Comparison of ENCODE assay signal across 21 cellular contexts in the genomic region with DNA sequence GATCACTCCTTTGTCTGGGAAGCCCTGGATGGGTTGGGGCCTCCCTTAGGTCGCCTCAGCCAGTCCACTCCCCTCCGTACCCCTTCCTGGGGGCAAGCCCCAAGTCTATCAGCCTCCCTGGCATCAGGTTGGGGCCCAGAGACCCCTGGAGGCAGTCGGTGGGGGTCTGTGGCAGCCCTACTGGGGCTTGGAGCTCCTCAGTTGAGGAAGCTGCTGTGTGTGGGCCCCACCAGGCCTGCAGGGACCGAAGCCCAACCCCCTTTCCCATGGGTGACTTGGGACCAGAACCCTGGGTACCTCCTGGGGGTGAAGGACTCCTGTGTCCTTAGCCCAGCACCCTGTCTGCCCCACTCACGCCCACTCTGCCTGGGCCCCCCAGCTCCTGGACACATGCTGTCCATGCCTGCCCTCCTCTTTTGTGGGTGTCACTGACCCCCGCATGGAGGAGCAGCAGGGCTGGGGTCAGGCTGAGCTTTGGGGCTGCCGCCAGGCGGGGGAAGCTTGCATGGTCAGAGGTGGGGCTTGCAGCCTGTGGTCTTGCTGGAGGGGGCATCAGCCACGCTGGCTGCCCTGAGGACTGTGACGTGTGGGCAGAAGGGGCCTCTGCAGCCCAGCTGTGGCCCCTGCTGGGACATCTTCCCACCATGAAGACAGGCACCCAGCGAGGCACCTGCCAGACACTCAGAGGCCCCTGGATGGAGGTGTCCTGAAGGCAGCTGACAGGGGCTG. TPM values are rescaled to one million over a fixed set of nuclear protein-coding genes. Genes with fewer than 3 reads are reported as not detected.
DNase-seq lines count a peak whose midpoint lies in the region; ATAC-seq, FAIRE-seq and TF ChIP-seq lines count a peak whose summit lies in the region.
"Had no signal": no experiment of that assay in that cellular context is flagged by ENCODE, and none has a peak within 500 bp of the region (broad histone marks: within the 10 kb centered on the region; RNA-seq: fewer than 3 reads in every experiment).

No MANE protein-coding gene starts in this region.

- H3K27me3 ChIP-seq in H7 (ENCODE audit: control insufficient read depth, insufficient read depth, low read length) (no peaks in the 10 kb centered on the region), K562 (ENCODE audit: control insufficient read depth in 2 of 2, insufficient read depth in 2 of 2, low read length in 2 of 2) (no peaks in the 10 kb centered on the region)
- H3K27me3 ChIP-seq: pancreas had no signal

- peak; percentile 49 for TF ChIP-seq POLR2A in K562 (conservative IDR thresholded peaks at IDR 0.05)

- no TSS peak for BruUV-seq in K562 (replicated peaks; lab: Mats Ljungman, UMichigan)

- peaks cover 4% of the 10 kb centered on the region for H3K36me3 Mint-ChIP-seq in mesothelial cell of epicardium
- H3K36me3 Mint-ChIP-seq: activated naive CD4-positive, alpha-beta T cell treated with anti-CD3 and anti-CD28 coated beads, Interleukin-2, amount 50 U/mL, for 72 hours; stimulated activated memory B cell treated with anti-CD40 and anti-IgM and Interleukin-4, amounts not matched to agents 10 μg/mL and 1 μg/mL and 100 μg/mL, for 72 hours had no signal

- no peak for TF ChIP-seq RAD21 in K562 (CRISPR knock-in tag; conservative IDR thresholded peaks at IDR 0.05 in 1 of 2, IDR thresholded peaks at IDR 0.05 in 1 of 2)

- TF ChIP-seq CTCF in K562 (IDR thresholded peaks at IDR 0.05 in 2 of 3, conservative IDR thresholded peaks at IDR 0.05 in 1 of 3; ENCODE audit: insufficient read depth in 2 of 3, low read depth in 1 of 3, low read length in 3 of 3) (no peak), mesothelial cell of epicardium (IDR thresholded peaks at IDR 0.05; ENCODE audit: unreplicated experiment) (no peak)

- H2AFZ ChIP-seq in K562 (ENCODE audit: low read depth, low read length), result no peak overlapping the region

- H3K4me1 ChIP-seq in K562 (replicated peaks in 1 of 2; ENCODE audit: control insufficient read depth in 2 of 2, insufficient read depth in 2 of 2, low read length in 2 of 2), result peaks cover 14 to 97% of the 10 kb centered on the region in 2 experiments

- H3K9ac ChIP-seq in K562 (ENCODE audit: insufficient read depth in 1 of 2, low read depth in 2 of 2, low read length in 2 of 2), result peak overlapping the region in 1 of 2 experiments; percentile 28; a peak in 1 of 4 replicates
- H3K9ac ChIP-seq: KMS-11 had no signal

- peak overlapping the region; percentile 26 for H3K4me3 Mint-ChIP-seq in mesothelial cell of epicardium
- H3K4me3 Mint-ChIP-seq: activated T-cell treated with anti-CD3 and anti-CD28 coated beads, Interleukin-2, amount 50 U/mL, for 72 hours; CD14-positive monocyte; effector memory CD8-positive, alpha-beta T cell; stimulated activated memory B cell treated with anti-CD40 and anti-IgM and Interleukin-4, amounts not matched to agents 10 μg/mL and 1 μg/mL and 100 μg/mL, for 72 hours had no signal

- peaks cover 26% of the 10 kb centered on the region for H3K4me1 Mint-ChIP-seq in mesothelial cell of epicardium
- H3K4me1 Mint-ChIP-seq: stimulated activated memory B cell treated with anti-CD40 and anti-IgM and Interleukin-4, amounts not matched to agents 10 μg/mL and 1 μg/mL and 100 μg/mL, for 72 hours had no signal

- 76% methylated on average over 7 of the region's 11 CpGs for WGBS in K562 (ENCODE audit: insufficient coverage, low coverage, missing lambda C conversion rate)

- peaks cover 5% of the 10 kb centered on the region for H3K9me1 ChIP-seq in K562 (ENCODE audit: control insufficient read depth, insufficient read depth, low read length)

- CTCF ChIA-PET in K562 (lab: Yijun Ruan, JAX; ENCODE audit: low intra/inter-chr PET ratio), result no interaction called here

- H3K27ac ChIP-seq in K562 (ENCODE audit: extremely low read depth, low read depth, low read length), result no peak overlapping the region
- H3K27ac ChIP-seq: KMS-11, pancreas had no signal

- H3K9me3 Mint-ChIP-seq in mesothelial cell of epicardium, result no peaks in the 10 kb centered on the region
- H3K9me3 Mint-ChIP-seq: activated naive CD4-positive, alpha-beta T cell treated with anti-CD3 and anti-CD28 coated beads, Interleukin-2, amount 50 U/mL, for 72 hours; activated T-cell treated with anti-CD3 and anti-CD28 coated beads, Interleukin-2, amount 50 U/mL, for 72 hours; effector memory CD8-positive, alpha-beta T cell; stimulated activated memory B cell treated with anti-CD40 and anti-IgM and Interleukin-4, amounts not matched to agents 10 μg/mL and 1 μg/mL and 100 μg/mL, for 72 hours had no signal

- intact Hi-C loops in K562 (cut with micrococcal nuclease), result no loop called here

- TF ChIP-seq EP300 in K562 (IDR thresholded peaks at IDR 0.05; ENCODE audit: low read length), result no peak

- peaks cover 17% of the 10 kb centered on the region for H4K20me1 ChIP-seq in K562 (replicated peaks; ENCODE audit: control insufficient read depth, insufficient read depth, low read length)

- no peak overlapping the region for H3K4me2 ChIP-seq in K562 (ENCODE audit: insufficient read depth, low read length)
- H3K4me2 ChIP-seq: KMS-11 had no signal

- DNase-seq in H7 (peak; percentile 84), K562 (ENCODE audit: extremely low read depth in 1 of 4, low spot score in 3 of 4) (no peak), mesothelial cell of epicardium (ENCODE audit: low spot score in 2 of 2, unreplicated experiment in 2 of 2) (no peak), ACHN (no peak), NAMALWA (ENCODE audit: low spot score) (no peak)
- DNase-seq: activated CD4-positive, CD25-positive, alpha-beta regulatory T cell treated with anti-CD3 and anti-CD28 coated beads, Interleukin-2, amount 50 U/mL, for 72 hours; activated CD8-positive, alpha-beta memory T cell treated with anti-CD3 and anti-CD28 coated beads for 24 hours; activated T-cell treated with anti-CD3 and anti-CD28 coated beads, Interleukin-2, amount 50 U/mL, for 72 hours; DMS 273 treated with DMSO at 0.1 percent for 48 hours; effector memory CD8-positive, alpha-beta T cell; GDM1; MV-4-11; NCI-H2029; NCI-H345; pancreas had no signal

- POLR2A ChIA-PET in K562 (lab: Yijun Ruan, JAX), result interaction anchor here (1.0 kb wide), 1 partner anchor 9 kb away, joined by 3 read pairs; no protein-coding TSS in a partner anchor

- ATAC-seq in K562 (no peak), GM18868 (IDR thresholded peaks at IDR 0.05; ENCODE audit: unreplicated experiment) (no peak)
- ATAC-seq: activated naive CD4-positive, alpha-beta T cell treated with anti-CD3 and anti-CD28 coated beads, Interleukin-2, amount 50 U/mL, for 72 hours; activated T-cell treated with anti-CD3 and anti-CD28 coated beads, Interleukin-2, amount 50 U/mL, for 72 hours; effector memory CD8-positive, alpha-beta T cell; pancreas; sciatic nerve; stimulated activated memory B cell treated with anti-CD40 and anti-IgM and Interleukin-4, amounts not matched to agents 10 μg/mL and 1 μg/mL and 100 μg/mL, for 72 hours had no signal

- in situ Hi-C loops in K562 (cut with MboI) (no loop called here), ACHN (cut with HindIII; ENCODE audit: low pct_ligation_motif_present, low pct_unique_long_range_greater_than_20kb, low sequenced_read_pairs) (no loop called here)

- H3K9me3 ChIP-seq in K562 (replicated peaks; ENCODE audit: control insufficient read depth, insufficient read depth, low read depth, low read length), result no peaks in the 10 kb centered on the region
- H3K9me3 ChIP-seq: pancreas had no signal

- H3K27ac Mint-ChIP-seq in mesothelial cell of epicardium, result peak overlapping the region; percentile 77
- H3K27ac Mint-ChIP-seq: activated naive CD4-positive, alpha-beta T cell treated with anti-CD3 and anti-CD28 coated beads, Interleukin-2, amount 50 U/mL, for 72 hours; activated T-cell treated with anti-CD3 and anti-CD28 coated beads, Interleukin-2, amount 50 U/mL, for 72 hours; stimulated activated memory B cell treated with anti-CD40 and anti-IgM and Interleukin-4, amounts not matched to agents 10 μg/mL and 1 μg/mL and 100 μg/mL, for 72 hours had no signal

- H3K27me3 Mint-ChIP-seq in mesothelial cell of epicardium (ENCODE audit: low read depth), result no peaks in the 10 kb centered on the region
- H3K27me3 Mint-ChIP-seq: effector memory CD8-positive, alpha-beta T cell had no signal

- no peaks in the 10 kb centered on the region for H3K79me2 ChIP-seq in K562 (ENCODE audit: control insufficient read depth, insufficient read depth, low read length)

- no peak for FAIRE-seq in K562 (lab: Jason Lieb, UNC)
- FAIRE-seq: pancreas had no signal

- H3K4me3 ChIP-seq in H7 (ENCODE audit: insufficient read depth, low read depth, low read length) (no peak overlapping the region), K562 (no peak overlapping the region)
- H3K4me3 ChIP-seq: pancreas had no signal

- H3K36me3 ChIP-seq in H7 (replicated peaks; ENCODE audit: control insufficient read depth, insufficient read depth, low read length), result no peaks in the 10 kb centered on the region
- H3K36me3 ChIP-seq in K562 (ENCODE audit: control insufficient read depth, insufficient read depth, low read length), result peaks cover 5% of the 10 kb centered on the region; the same call in 1 of the 3 replicates

RNA-seq across cellular contexts. Expression of a gene that starts 20.9 kb away (rescaled TPM):
- 101 and 117 TPM in 2 replicates for total RNA-seq in H7 (2014; rRNA removed; shearing (Covaris generic))
- 19.4 and 74.3 TPM in 2 replicates for total RNA-seq in K562 (2011; cell fraction: chromatin; rRNA removed; ENCODE audit: low replicate concordance)
- total RNA-seq in K562 (2011; cell fraction: nucleolus; rRNA removed), result 78.6 and 92.9 TPM in 2 replicates
- 32.7 and 41.1 TPM in 2 replicates for total RNA-seq in K562 (2011; cell fraction: nucleoplasm; rRNA removed)
- total RNA-seq in K562 (2014; rRNA removed) (23.1 and 40.5 TPM in 2 replicates), K562 (2014; rRNA removed; fragmentation: Illumina TruSeq; extraction: Trizol) (2.3 and 3.8 TPM in 2 replicates), K562 (2015; rRNA removed; fragmentation: Illumina TruSeq; extraction: Trizol) (15.7 and 16.7 TPM in 2 replicates), K562 (2021) (27.6 and 28.3 TPM in 2 replicates), mesothelial cell of epicardium (94.1 to 98.8 TPM (median 96.6 TPM) in 3 replicates)
- polyA plus RNA-seq in K562 (2011; rRNA removed) (21.5 and 42.1 TPM in 2 replicates), K562 (2014; fragmentation: Illumina TruSeq; extraction: Trizol) (5.6 and 19.8 TPM in 2 replicates), K562 (2014; fragmentation: Nextera tagmentation; extraction: Ambion mirVana) (1 to 10 TPM in 1 of 2 experiments, under 1 TPM in 1; 0.07 to 2.4 TPM), K562 (2014; rRNA removed) (31.0 and 33.0 TPM in 2 replicates)
- 46.2 and 103 TPM in 2 replicates for polyA plus RNA-seq in K562 (2011; cell fraction: cytosol; rRNA removed)
- 108 and 187 TPM in 2 replicates for polyA plus RNA-seq in K562 (2011; cell fraction: nucleus; rRNA removed)
- 26.1 and 35.7 TPM in 2 replicates for polyA plus RNA-seq in K562 (2012)
- polyA minus RNA-seq in K562 (2011; rRNA and poly(A)+ RNA removed), result 6.9 and 10.4 TPM in 2 replicates
- polyA minus RNA-seq in K562 (2011; cell fraction: cytosol; rRNA and poly(A)+ RNA removed), result 27.9 and 34.5 TPM in 2 replicates
- 18.6 and 21.2 TPM in 2 replicates for polyA minus RNA-seq in K562 (2011; cell fraction: nucleus; rRNA and poly(A)+ RNA removed)

RNA-seq across cellular contexts. Expression of a gene that starts 21.2 kb away (rescaled TPM):
- total RNA-seq in H7 (2014; rRNA removed; shearing (Covaris generic)), result 96.1 and 135 TPM in 2 replicates
- 11.3 and 43.7 TPM in 2 replicates for total RNA-seq in K562 (2011; cell fraction: chromatin; rRNA removed; ENCODE audit: low replicate concordance)
- 55.9 and 78.4 TPM in 2 replicates for total RNA-seq in K562 (2011; cell fraction: nucleolus; rRNA removed)
- total RNA-seq in K562 (2011; cell fraction: nucleoplasm; rRNA removed), result 39.7 and 45.6 TPM in 2 replicates
- total RNA-seq in K562 (2014; rRNA removed) (688 and 1,043 TPM in 2 replicates), K562 (2014; rRNA removed; fragmentation: Illumina TruSeq; extraction: Trizol) (21.4 and 38.3 TPM in 2 replicates), K562 (2015; rRNA removed; fragmentation: Illumina TruSeq; extraction: Trizol) (170 and 171 TPM in 2 replicates), K562 (2021) (217 and 237 TPM in 2 replicates), mesothelial cell of epicardium (78.7 to 80.2 TPM (median 79.8 TPM) in 3 replicates)
- polyA plus RNA-seq in K562 (2011; rRNA removed) (40.7 and 91.6 TPM in 2 replicates), K562 (2014; fragmentation: Illumina TruSeq; extraction: Trizol) (48.1 and 191 TPM in 2 replicates), K562 (2014; fragmentation: Nextera tagmentation; extraction: Ambion mirVana) (100 to 1,000 TPM in 1 of 2 experiments, 10 to 100 TPM in 1; 97.7 to 108 TPM), K562 (2014; rRNA removed) (350 and 635 TPM in 2 replicates)
- polyA plus RNA-seq in K562 (2011; cell fraction: cytosol; rRNA removed), result 76.1 and 201 TPM in 2 replicates
- polyA plus RNA-seq in K562 (2011; cell fraction: nucleus; rRNA removed), result 112 and 200 TPM in 2 replicates
- 226 and 569 TPM in 2 replicates for polyA plus RNA-seq in K562 (2012)
- polyA minus RNA-seq in K562 (2011; rRNA and poly(A)+ RNA removed), result 35.2 and 74.3 TPM in 2 replicates
- polyA minus RNA-seq in K562 (2011; cell fraction: cytosol; rRNA and poly(A)+ RNA removed), result 127 and 132 TPM in 2 replicates
- 29.1 and 33.3 TPM in 2 replicates for polyA minus RNA-seq in K562 (2011; cell fraction: nucleus; rRNA and poly(A)+ RNA removed)

RNA-seq across cellular contexts. Expression of a gene that starts 30.8 kb away (rescaled TPM):
- 175 and 190 TPM in 2 replicates for total RNA-seq in H7 (2014; rRNA removed; shearing (Covaris generic))
- total RNA-seq in K562 (2011; cell fraction: chromatin; rRNA removed; ENCODE audit: low replicate concordance), result 104 and 449 TPM in 2 replicates
- total RNA-seq in K562 (2011; cell fraction: nucleolus; rRNA removed), result 583 and 614 TPM in 2 replicates
- 235 and 299 TPM in 2 replicates for total RNA-seq in K562 (2011; cell fraction: nucleoplasm; rRNA removed)
- total RNA-seq in K562 (2014; rRNA removed), result 141 and 185 TPM in 2 replicates
- 40.0 and 65.9 TPM in 2 replicates for total RNA-seq in K562 (2014; rRNA removed; fragmentation: Illumina TruSeq; extraction: Trizol)
- 121 and 140 TPM in 2 replicates for total RNA-seq in K562 (2015; rRNA removed; fragmentation: Illumina TruSeq; extraction: Trizol)
- total RNA-seq in K562 (2021), result 187 and 189 TPM in 2 replicates
- 179 and 218 TPM in 2 replicates for polyA plus RNA-seq in K562 (2011; rRNA removed)
- 332 and 568 TPM in 2 replicates for polyA plus RNA-seq in K562 (2011; cell fraction: cytosol; rRNA removed)
- polyA plus RNA-seq in K562 (2011; cell fraction: nucleus; rRNA removed), result 363 and 514 TPM in 2 replicates
- polyA plus RNA-seq in K562 (2012), result 181 and 228 TPM in 2 replicates
- polyA plus RNA-seq in K562 (2014; fragmentation: Illumina TruSeq; extraction: Trizol), result 95.6 and 190 TPM in 2 replicates
- polyA plus RNA-seq in K562 (2014; fragmentation: Nextera tagmentation; extraction: Ambion mirVana), result 1 to 10 TPM; 2.3 to 6.5 TPM
- 187 and 238 TPM in 2 replicates for polyA plus RNA-seq in K562 (2014; rRNA removed)
- polyA minus RNA-seq in K562 (2011; rRNA and poly(A)+ RNA removed), result 64.7 and 146 TPM in 2 replicates
- polyA minus RNA-seq in K562 (2011; cell fraction: cytosol; rRNA and poly(A)+ RNA removed), result 86.1 and 96.6 TPM in 2 replicates
- 94.5 and 98.4 TPM in 2 replicates for polyA minus RNA-seq in K562 (2011; cell fraction: nucleus; rRNA and poly(A)+ RNA removed)
- total RNA-seq in mesothelial cell of epicardium, result 125 to 142 TPM (median 140 TPM) in 3 replicates

RNA-seq across cellular contexts. Expression of a gene that starts 35.8 kb away (rescaled TPM):
- 20.2 and 35.8 TPM in 2 replicates for total RNA-seq in H7 (2014; rRNA removed; shearing (Covaris generic))
- total RNA-seq in K562 (2011; cell fraction: chromatin; rRNA removed; ENCODE audit: low replicate concordance), result 32.8 and 134 TPM in 2 replicates
- 116 and 120 TPM in 2 replicates for total RNA-seq in K562 (2011; cell fraction: nucleolus; rRNA removed)
- total RNA-seq in K562 (2011; cell fraction: nucleoplasm; rRNA removed), result 53.6 and 58.1 TPM in 2 replicates
- total RNA-seq in K562 (2014; rRNA removed) (19.7 and 21.9 TPM in 2 replicates), K562 (2014; rRNA removed; fragmentation: Illumina TruSeq; extraction: Trizol) (0.86 and 2.3 TPM in 2 replicates), K562 (2015; rRNA removed; fragmentation: Illumina TruSeq; extraction: Trizol) (5.8 and 6.0 TPM in 2 replicates), K562 (2021) (29.0 and 35.7 TPM in 2 replicates), mesothelial cell of epicardium (9.9 to 10.6 TPM (median 10.0 TPM) in 3 replicates)
- polyA plus RNA-seq in K562 (2011; rRNA removed) (5.7 and 15.1 TPM in 2 replicates), K562 (2014; fragmentation: Illumina TruSeq; extraction: Trizol) (7.2 and 13.1 TPM in 2 replicates), K562 (2014; fragmentation: Nextera tagmentation; extraction: Ambion mirVana) (under 1 TPM; 0.10 to 0.13 TPM), K562 (2014; rRNA removed) (40.7 and 51.0 TPM in 2 replicates)
- 5.8 and 17.5 TPM in 2 replicates for polyA plus RNA-seq in K562 (2011; cell fraction: cytosol; rRNA removed)
- polyA plus RNA-seq in K562 (2011; cell fraction: nucleus; rRNA removed), result 229 and 325 TPM in 2 replicates
- 22.7 and 54.8 TPM in 2 replicates for polyA plus RNA-seq in K562 (2012)
- polyA minus RNA-seq in K562 (2011; rRNA and poly(A)+ RNA removed), result 0.84 and 1.6 TPM in 2 replicates
- polyA minus RNA-seq in K562 (2011; cell fraction: cytosol; rRNA and poly(A)+ RNA removed), result 5.2 and 6.3 TPM in 2 replicates
- 24.2 and 30.4 TPM in 2 replicates for polyA minus RNA-seq in K562 (2011; cell fraction: nucleus; rRNA and poly(A)+ RNA removed)

RNA-seq across cellular contexts. Expression of a gene that starts 44.8 kb away (rescaled TPM):
- total RNA-seq in H7 (2014; rRNA removed; shearing (Covaris generic)), result 15.7 and 28.7 TPM in 2 replicates
- 83.1 and 391 TPM in 2 replicates for total RNA-seq in K562 (2011; cell fraction: chromatin; rRNA removed; ENCODE audit: low replicate concordance)
- 282 and 286 TPM in 2 replicates for total RNA-seq in K562 (2011; cell fraction: nucleolus; rRNA removed)
- 136 and 157 TPM in 2 replicates for total RNA-seq in K562 (2011; cell fraction: nucleoplasm; rRNA removed)
- 22.2 and 32.0 TPM in 2 replicates for total RNA-seq in K562 (2014; rRNA removed)
- 3.6 and 5.0 TPM in 2 replicates for total RNA-seq in K562 (2014; rRNA removed; fragmentation: Illumina TruSeq; extraction: Trizol)
- 8.4 and 9.0 TPM in 2 replicates for total RNA-seq in K562 (2015; rRNA removed; fragmentation: Illumina TruSeq; extraction: Trizol)
- total RNA-seq in K562 (2021), result 87.1 and 87.5 TPM in 2 replicates
- polyA plus RNA-seq in K562 (2011; rRNA removed), result 6.9 and 29.3 TPM in 2 replicates
- polyA plus RNA-seq in K562 (2011; cell fraction: cytosol; rRNA removed), result 10.0 and 17.9 TPM in 2 replicates
- polyA plus RNA-seq in K562 (2011; cell fraction: nucleus; rRNA removed), result 266 and 420 TPM in 2 replicates
- 39.2 and 88.0 TPM in 2 replicates for polyA plus RNA-seq in K562 (2012)
- 21.4 and 37.1 TPM in 2 replicates for polyA plus RNA-seq in K562 (2014; fragmentation: Illumina TruSeq; extraction: Trizol)
- polyA plus RNA-seq in K562 (2014; fragmentation: Nextera tagmentation; extraction: Ambion mirVana), result under 1 TPM; 0.39 TPM
- polyA plus RNA-seq in K562 (2014; rRNA removed), result 36.4 and 49.4 TPM in 2 replicates
- polyA minus RNA-seq in K562 (2011; rRNA and poly(A)+ RNA removed), result 9.2 and 12.6 TPM in 2 replicates
- 26.3 TPM in 2 replicates for polyA minus RNA-seq in K562 (2011; cell fraction: cytosol; rRNA and poly(A)+ RNA removed)
- polyA minus RNA-seq in K562 (2011; cell fraction: nucleus; rRNA and poly(A)+ RNA removed), result 88.9 and 90.9 TPM in 2 replicates
- 41.3 to 50.9 TPM (median 50.0 TPM) in 3 replicates for total RNA-seq in mesothelial cell of epicardium
